Comparison of ENCODE assay signal across 8 cellular contexts in the genomic region with DNA sequence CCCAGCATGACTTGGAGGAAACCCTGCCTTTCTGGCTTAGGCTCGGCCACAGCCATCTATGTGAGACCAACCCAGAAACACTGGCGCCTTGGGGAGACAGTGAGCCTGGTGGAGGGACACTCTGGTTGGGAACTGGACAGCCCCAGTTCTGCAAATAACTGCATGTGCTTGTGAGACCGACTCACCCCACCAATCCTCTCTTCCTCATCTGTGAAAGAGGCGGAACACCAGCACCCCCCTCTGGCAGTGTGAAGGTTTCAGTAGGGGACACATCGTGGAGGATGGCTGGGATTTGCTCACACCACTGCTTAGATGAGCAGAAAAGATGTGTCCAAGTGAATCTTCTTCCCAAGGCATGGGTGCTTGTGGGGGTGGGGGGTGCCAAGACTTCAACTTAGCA. TPM values are rescaled to one million over a fixed set of nuclear protein-coding genes. Genes with fewer than 3 reads are reported as not detected.
DNase-seq lines count a peak whose midpoint lies in the region; ATAC-seq and TF ChIP-seq lines count a peak whose summit lies in the region.

No MANE protein-coding gene starts in this region.

- CTCF ChIA-PET in BJ (lab: Yijun Ruan, JAX), result no interaction called here

- 49% methylated on average over 5 of the region's 5 CpGs for WGBS in smooth muscle cell (ENCODE audit: low lambda C conversion rate)

- peak; percentile 96 for ATAC-seq in GM23338
- ATAC-seq in Right ventricle myocardium superior (ENCODE audit: poor library complexity), result no peak

- H3K4me3 ChIP-seq in BJ (ENCODE audit: low read depth, low read length) (no peak overlapping the region), GM23338 (no peak overlapping the region), smooth muscle cell (no peak overlapping the region)

- H4K20me1 ChIP-seq in GM23338 (replicated peaks; ENCODE audit: insufficient read depth), result no peaks in the 10 kb centered on the region
- no peaks in the 10 kb centered on the region for H4K20me1 ChIP-seq in smooth muscle cell (ENCODE audit: low read depth)

- H3K27me3 ChIP-seq in BJ (ENCODE audit: control insufficient read depth, insufficient read depth, low read length), result peaks cover 16% of the 10 kb centered on the region
- no peaks in the 10 kb centered on the region for H3K27me3 ChIP-seq in GM23338 (ENCODE audit: insufficient read depth)
- no peaks in the 10 kb centered on the region for H3K27me3 ChIP-seq in smooth muscle cell (ENCODE audit: low read depth)

- no peaks in the 10 kb centered on the region for H3K36me3 Mint-ChIP-seq in GM23338 (ENCODE audit: low read depth)

- H3K4me3 Mint-ChIP-seq in GM23338, result no peak overlapping the region

- peak; percentile 36 for TF ChIP-seq CTCF in BJ (IDR thresholded peaks at IDR 0.05; ENCODE audit: insufficient read depth, low read depth, low read length)
- TF ChIP-seq CTCF in GM23338 (conservative IDR thresholded peaks at IDR 0.05; ENCODE audit: low read depth in 2 of 2), result peak; percentile 81 to 97
- peak; percentile 10 for TF ChIP-seq CTCF in smooth muscle cell (IDR thresholded peaks at IDR 0.05; ENCODE audit: borderline replicate concordance, insufficient read depth, poor library complexity, severe bottlenecking)

- H3K27ac ChIP-seq in GM23338 (ENCODE audit: low read depth), result no peak overlapping the region
- no peak overlapping the region for H3K27ac ChIP-seq in smooth muscle cell (ENCODE audit: low read depth)

- peaks cover 8% of the 10 kb centered on the region for H3K4me1 Mint-ChIP-seq in GM23338

- intact Hi-C loops in Right ventricle myocardium superior (cut with DNase I), result no loop called here

- H3K4me1 ChIP-seq in GM23338 (ENCODE audit: insufficient read depth) (no peaks in the 10 kb centered on the region), smooth muscle cell (ENCODE audit: low read depth) (no peaks in the 10 kb centered on the region)

- H3K36me3 ChIP-seq in BJ (ENCODE audit: control insufficient read depth, insufficient read depth, low read length), result no peaks in the 10 kb centered on the region
- H3K36me3 ChIP-seq in GM23338 (ENCODE audit: insufficient read depth), result no peaks in the 10 kb centered on the region
- H3K36me3 ChIP-seq in smooth muscle cell (ENCODE audit: low read depth), result no peaks in the 10 kb centered on the region

- H3K9me3 Mint-ChIP-seq in GM23338, result no peaks in the 10 kb centered on the region

- no peaks in the 10 kb centered on the region for H3K9me2 ChIP-seq in GM23338 (ENCODE audit: insufficient read depth)

- POLR2A ChIA-PET in BJ (lab: Charles Lee), result no interaction called here

- H3K27ac Mint-ChIP-seq in GM23338, result no peak overlapping the region

- H3K79me2 ChIP-seq in GM23338 (replicated peaks; ENCODE audit: insufficient read depth) (no peaks in the 10 kb centered on the region), smooth muscle cell (ENCODE audit: low read depth) (no peaks in the 10 kb centered on the region)

- 0 out of 2 replicates have a peak overlapping the region, but pooled peaks have one; percentile 80 for H2AFZ ChIP-seq in GM23338
- H2AFZ ChIP-seq in smooth muscle cell (ENCODE audit: low read depth), result no peak overlapping the region

- H3F3A ChIP-seq in GM23338 (replicated peaks; ENCODE audit: low read depth) (no peaks in the 10 kb centered on the region), smooth muscle cell (ENCODE audit: low read depth) (no peaks in the 10 kb centered on the region)

- no peaks in the 10 kb centered on the region for H3K9me3 ChIP-seq in smooth muscle cell (replicated peaks; ENCODE audit: low read depth)

- peaks cover 7% of the 10 kb centered on the region for H3K27me3 Mint-ChIP-seq in GM23338 (ENCODE audit: insufficient read depth, low read depth, poor library complexity)

- H3K4me2 ChIP-seq in GM23338 (no peak overlapping the region), smooth muscle cell (no peak overlapping the region)

- H3K9ac ChIP-seq in smooth muscle cell (ENCODE audit: low read depth), result no peak overlapping the region

- DNase-seq in BJ (ENCODE audit: low read depth) (no peak), GM23338 (ENCODE audit: low spot score) (peak; percentile 90), RPMI8226 (peak; percentile 77), dermis blood vessel endothelial cell (peak; percentile 64), smooth muscle cell (lab: John Stamatoyannopoulos, UW; ENCODE audit: unreplicated experiment) (no peak), Right ventricle myocardium superior (no peak), cortex of kidney (lab: John Stamatoyannopoulos, UW) (no peak), NCI-H345 treated with DMSO at 0.1 percent for 48 hours (lab: John Stamatoyannopoulos, UW; ENCODE audit: unreplicated experiment) (no peak)

TF ChIP-seq in GM23338, 12 proteins besides CTCF, POLR2A, EP300 and RAD21 (continues in another document):
- TF ChIP-seq EZH2 (IDR thresholded peaks at IDR 0.05; ENCODE audit: low read depth, unreplicated experiment), result no peak
- TF ChIP-seq, protein P1, sequence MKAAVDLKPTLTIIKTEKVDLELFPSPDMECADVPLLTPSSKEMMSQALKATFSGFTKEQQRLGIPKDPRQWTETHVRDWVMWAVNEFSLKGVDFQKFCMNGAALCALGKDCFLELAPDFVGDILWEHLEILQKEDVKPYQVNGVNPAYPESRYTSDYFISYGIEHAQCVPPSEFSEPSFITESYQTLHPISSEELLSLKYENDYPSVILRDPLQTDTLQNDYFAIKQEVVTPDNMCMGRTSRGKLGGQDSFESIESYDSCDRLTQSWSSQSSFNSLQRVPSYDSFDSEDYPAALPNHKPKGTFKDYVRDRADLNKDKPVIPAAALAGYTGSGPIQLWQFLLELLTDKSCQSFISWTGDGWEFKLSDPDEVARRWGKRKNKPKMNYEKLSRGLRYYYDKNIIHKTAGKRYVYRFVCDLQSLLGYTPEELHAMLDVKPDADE (IDR thresholded peaks at IDR 0.05), result no peak
- TF ChIP-seq ZNF114 (CRISPR knock-in tag; IDR thresholded peaks at IDR 0.05), result no peak
- no peak for TF ChIP-seq STAT1 (IDR thresholded peaks at IDR 0.05; ENCODE audit: unreplicated experiment)
- TF ChIP-seq NANOG (IDR thresholded peaks at IDR 0.05; ENCODE audit: borderline replicate concordance), result no peak
- TF ChIP-seq ZNF331 (CRISPR knock-in tag; IDR thresholded peaks at IDR 0.05; ENCODE audit: low read depth), result no peak
- TF ChIP-seq JUNB (IDR thresholded peaks at IDR 0.05; ENCODE audit: unreplicated experiment), result no peak
- no peak for TF ChIP-seq POLR2AphosphoS5 (IDR thresholded peaks at IDR 0.05; ENCODE audit: low read depth)

RNA-seq across cellular contexts. Expression of a gene that starts 43.4 kb away (rescaled TPM):
- polyA plus RNA-seq in BJ (2011; rRNA removed) (0.02 and 0.04 TPM in 2 replicates), GM23338 (2016; fragmentation: Nextera tagmentation; extraction: Ambion mirVana) (9.8 and 10.9 TPM in 2 replicates), smooth muscle cell (0.39 and 1.6 TPM in 2 replicates)
- 0.05 TPM in 2 replicates for polyA minus RNA-seq in BJ (2011; rRNA and poly(A)+ RNA removed)
- total RNA-seq in GM23338 (2014; rRNA removed; shearing (Covaris generic)), result 52.7 and 58.2 TPM in 2 replicates
- total RNA-seq in dermis blood vessel endothelial cell (43.9 and 49.4 TPM in 2 replicates), smooth muscle cell (0.36 and 1.3 TPM in 2 replicates), Right ventricle myocardium superior (2.7 TPM)

Comparison
In these comparisons a context has a peak if more than half of its experiments do, and no peak if none do; other contexts are left out.
1. DNase-seq: peak in GM23338 (single experiment), RPMI8226 (single experiment) and dermis blood vessel endothelial cell (single experiment); none in BJ (single experiment), smooth muscle cell (single experiment), Right ventricle myocardium superior (single experiment), cortex of kidney (single experiment) and NCI-H345 treated with DMSO at 0.1 percent for 48 hours (single experiment).
2. CTCF ChIP-seq: peak in every context shown above with its lines; median percentile 89 in GM23338; 36 in BJ; 10 in smooth muscle cell.
3. RNA of a gene that starts 43.4 kb away (total RNA-seq): 52.7 to 58.2 TPM in GM23338 and 43.9 to 49.4 TPM in dermis blood vessel endothelial cell; 2.7 TPM in Right ventricle myocardium superior (single experiment) and 0.36 to 1.3 TPM in smooth muscle cell; every median in the first group is over 10 times any median in the second.